12 cellular contexts compared by ENCODE assay signal in the genomic region with DNA sequence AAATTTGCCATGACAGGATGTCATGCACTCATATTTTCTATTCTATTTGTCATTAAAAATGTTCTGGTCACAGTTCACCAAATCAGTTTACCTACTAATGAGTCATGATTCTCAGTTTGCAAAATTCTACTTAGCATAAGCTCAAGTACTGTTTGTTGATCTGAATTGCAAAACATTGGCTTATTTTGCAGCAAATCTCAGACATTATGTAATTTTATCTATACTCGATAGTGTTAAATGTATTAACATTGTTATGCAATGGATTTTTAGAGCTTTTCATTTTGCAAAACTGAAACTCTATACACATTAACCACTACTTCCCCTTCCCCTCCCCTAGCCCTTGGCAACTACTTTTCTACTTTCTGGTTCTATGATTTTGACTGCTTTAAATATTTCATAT.
DNase-seq lines count a peak whose midpoint lies in the region; ATAC-seq and TF ChIP-seq lines count a peak whose summit lies in the region.
"Had no signal": no experiment of that assay in that cellular context is flagged by ENCODE, and none has a peak within 500 bp of the region (broad histone marks: within the 10 kb centered on the region; RNA-seq: fewer than 3 reads in every experiment).

No MANE protein-coding gene starts in this region.

- H4K20me1 ChIP-seq in smooth muscle cell (ENCODE audit: low read depth) (no peaks in the 10 kb centered on the region), Karpas-422 (ENCODE audit: insufficient read depth, low read depth, low read length) (no peaks in the 10 kb centered on the region)

- H3K4me3 ChIP-seq in A673 (ENCODE audit: low read depth, low read length, poor library complexity, severe bottlenecking) (no peak overlapping the region), smooth muscle cell (no peak overlapping the region), Karpas-422 (ENCODE audit: low read length) (no peak overlapping the region)
- H3K4me3 ChIP-seq: left lung had no signal

- H3F3A ChIP-seq in smooth muscle cell (ENCODE audit: low read depth): no peaks in the 10 kb centered on the region

- TF ChIP-seq CTCF in A673 (conservative IDR thresholded peaks at IDR 0.05; ENCODE audit: low read depth, low read length) (no peak), smooth muscle cell (IDR thresholded peaks at IDR 0.05; ENCODE audit: borderline replicate concordance, insufficient read depth, poor library complexity, severe bottlenecking) (no peak)

- H3K79me2 ChIP-seq in smooth muscle cell (ENCODE audit: low read depth) (no peaks in the 10 kb centered on the region), Karpas-422 (ENCODE audit: low read length) (no peaks in the 10 kb centered on the region)

- H3K4me1 ChIP-seq in A673 (ENCODE audit: insufficient read depth, low read length, poor library complexity, severe bottlenecking) (no peaks in the 10 kb centered on the region), smooth muscle cell (ENCODE audit: low read depth) (no peaks in the 10 kb centered on the region), Karpas-422 (ENCODE audit: low read length) (no peaks in the 10 kb centered on the region)

- H3K27me3 ChIP-seq in A673 (replicated peaks; ENCODE audit: insufficient read depth, low read depth, low read length, poor library complexity) (no peaks in the 10 kb centered on the region), smooth muscle cell (ENCODE audit: low read depth) (no peaks in the 10 kb centered on the region), Karpas-422 (ENCODE audit: low read length) (no peaks in the 10 kb centered on the region)
- H3K27me3 ChIP-seq: left lung had no signal

- 80% methylated on average over 1 of the region's 1 CpG for WGBS in smooth muscle cell (ENCODE audit: low lambda C conversion rate)

- no TSS peak for BruUV-seq in A673 (replicated peaks; lab: Mats Ljungman, UMichigan)

- DNase-seq in NOMO-1 treated with dmso at 0.1 percent for 144 hours (lab: John Stamatoyannopoulos, UW; ENCODE audit: unreplicated experiment): peak; percentile 74
- no peak for DNase-seq in left lobe of liver (ENCODE audit: low spot score)
- DNase-seq in A673 (ENCODE audit: low spot score): no peak
- DNase-seq in NCI-H69 (lab: John Stamatoyannopoulos, UW): no peak
- DNase-seq in smooth muscle cell (lab: John Stamatoyannopoulos, UW; ENCODE audit: unreplicated experiment): no peak
- no peak for DNase-seq in Karpas-422
- DNase-seq: GDM1, left lung, NCI-H1092, Right ventricle myocardium superior had no signal

- no peaks in the 10 kb centered on the region for H3K9me2 ChIP-seq in Karpas-422 (replicated peaks; ENCODE audit: insufficient read depth, low read length)

- ATAC-seq in GM18861 (IDR thresholded peaks at IDR 0.05; ENCODE audit: unreplicated experiment): peak; percentile 65
- peak; percentile 60 for ATAC-seq in HG02610 (IDR thresholded peaks at IDR 0.05; ENCODE audit: unreplicated experiment)
- peak; percentile 55 for ATAC-seq in left lobe of liver
- ATAC-seq: left lung had no signal

- H3K36me3 ChIP-seq in A673 (ENCODE audit: insufficient read depth, low read length, poor library complexity, severe bottlenecking) (no peaks in the 10 kb centered on the region), smooth muscle cell (ENCODE audit: low read depth) (no peaks in the 10 kb centered on the region), Karpas-422 (ENCODE audit: insufficient read depth, low read length) (no peaks in the 10 kb centered on the region)
- H3K36me3 ChIP-seq: left lung had no signal

- H3K4me2 ChIP-seq in smooth muscle cell: no peak overlapping the region
- H3K4me2 ChIP-seq in Karpas-422 (ENCODE audit: low read depth, low read length, poor library complexity, severe bottlenecking): no peak overlapping the region

- H2AFZ ChIP-seq in smooth muscle cell (ENCODE audit: low read depth) (no peak overlapping the region), Karpas-422 (ENCODE audit: low read length) (no peak overlapping the region)

- POLR2A ChIA-PET in A673 (lab: Charles Lee; ENCODE audit: low non-redundant PET): no interaction called here

- no peak overlapping the region for H3K27ac ChIP-seq in A673 (ENCODE audit: low read depth, low read length, poor library complexity, severe bottlenecking)
- no peak overlapping the region for H3K27ac ChIP-seq in smooth muscle cell (ENCODE audit: low read depth)
- H3K27ac ChIP-seq in Karpas-422 (ENCODE audit: low read length): no peak overlapping the region

- H3K9me3 ChIP-seq in A673 (ENCODE audit: low read depth, low read length, poor library complexity, severe bottlenecking): no peaks in the 10 kb centered on the region
- no peaks in the 10 kb centered on the region for H3K9me3 ChIP-seq in smooth muscle cell (replicated peaks; ENCODE audit: low read depth)
- no peaks in the 10 kb centered on the region; the same call in 1 of the 2 replicates for H3K9me3 ChIP-seq in Karpas-422 (ENCODE audit: low read length)
- H3K9me3 ChIP-seq: left lung had no signal

- H3K9ac ChIP-seq in smooth muscle cell (ENCODE audit: low read depth) (no peak overlapping the region), Karpas-422 (ENCODE audit: low read length) (no peak overlapping the region)

- intact Hi-C loops in A673 (cut with micrococcal nuclease; ENCODE audit: unreplicated experiment): no loop called here

- CTCF ChIA-PET in A673 (lab: Charles Lee): no interaction called here
